In genomic region chr9:128249558-128249913, GRCh38 we compare ENCODE assay signal across 14 cellular contexts. TPM values are rescaled to one million over a fixed set of nuclear protein-coding genes. Genes with fewer than 3 reads are reported as not detected.
DNase-seq lines count a peak whose midpoint lies in the region; ATAC-seq and TF ChIP-seq lines count a peak whose summit lies in the region.
"Had no signal": no experiment of that assay in that cellular context is flagged by ENCODE, and none has a peak within 500 bp of the region (broad histone marks: within the 10 kb centered on the region; RNA-seq: fewer than 3 reads in every experiment).

No MANE protein-coding gene starts in this region.

- POLR2A ChIA-PET in CD4-positive, alpha-beta T cell (lab: Charles Lee) = interaction anchor here (1.3 to 1.8 kb wide), 4 partner anchors 26 to 799 kb away, joined by 4 to 29 read pairs (median 6); partner anchors contain the start of genes CIZ1, GOLGA2, SWI5 and URM1
- POLR2A ChIA-PET in activated CD8-positive, alpha-beta T cell treated with anti-CD3 and anti-CD28 coated beads, Interleukin-2, amount 10 ng/mL, durations not matched to agents 7 days and 5 days (lab: Charles Lee) = no interaction called here

- H3K27me3 ChIP-seq in CD4-positive, alpha-beta T cell (ENCODE audit: control insufficient read depth, insufficient read depth, low read length) = peaks cover 3% of the 10 kb centered on the region
- no peaks in the 10 kb centered on the region for H3K27me3 ChIP-seq in HUES48 (ENCODE audit: control insufficient read depth, insufficient read depth, low read length)
- H3K27me3 ChIP-seq in mesenchymal stem cell (ENCODE audit: control insufficient read depth in 1 of 2, insufficient read depth in 1 of 2, low read length in 2 of 2) = no peaks in the 10 kb centered on the region
- no peaks in the 10 kb centered on the region for H3K27me3 ChIP-seq in thyroid gland

- TF ChIP-seq POLR2A in thyroid gland (IDR thresholded peaks at IDR 0.05) = no peak

- H3K4me3 ChIP-seq in HUES48 (ENCODE audit: low read depth, low read length) = peak overlapping the region; percentile 65
- no peak overlapping the region for H3K4me3 ChIP-seq in mesenchymal stem cell (ENCODE audit: insufficient read depth in 1 of 2, low read depth in 1 of 2, low read length in 2 of 2)
- no peak overlapping the region for H3K4me3 ChIP-seq in thyroid gland (replicated peaks in 1 of 3)

- no peaks in the 10 kb centered on the region for H3K9me3 ChIP-seq in CD4-positive, alpha-beta T cell (ENCODE audit: control insufficient read depth, low read length)
- H3K9me3 ChIP-seq in HUES48 (ENCODE audit: control insufficient read depth, insufficient read depth, low read length) = no peaks in the 10 kb centered on the region
- no peaks in the 10 kb centered on the region for H3K9me3 ChIP-seq in mesenchymal stem cell (ENCODE audit: control insufficient read depth, low read length)
- no peaks in the 10 kb centered on the region for H3K9me3 ChIP-seq in thyroid gland

- H2BK12ac ChIP-seq in mesenchymal stem cell (ENCODE audit: low read length in 2 of 2) = no peak overlapping the region

- no peaks in the 10 kb centered on the region for H3K9me3 Mint-ChIP-seq in CD4-positive, alpha-beta T cell
- H3K9me3 Mint-ChIP-seq in activated CD8-positive, alpha-beta T cell treated with anti-CD3 and anti-CD28 coated beads, Interleukin-2, amount 10 ng/mL, durations not matched to agents 7 days and 5 days (ENCODE audit: insufficient read depth) = no peaks in the 10 kb centered on the region
- no peaks in the 10 kb centered on the region for H3K9me3 Mint-ChIP-seq in immature natural killer cell

- H2BK120ac ChIP-seq in mesenchymal stem cell (ENCODE audit: low read depth, low read length) = no peak overlapping the region

- no peak overlapping the region for H2AK5ac ChIP-seq in mesenchymal stem cell (ENCODE audit: low read length, severe bottlenecking)

- no peak overlapping the region for H3K27ac ChIP-seq in CD4-positive, alpha-beta T cell (ENCODE audit: low read depth, low read length)
- H3K27ac ChIP-seq in HUES48 (ENCODE audit: low read depth, low read length) (no peak overlapping the region), mesenchymal stem cell (ENCODE audit: low read length, poor library complexity, severe bottlenecking) (no peak overlapping the region), thyroid gland (no peak overlapping the region)

- peak overlapping the region; percentile 91 for H3K4me3 Mint-ChIP-seq in CD4-positive, alpha-beta T cell
- H3K4me3 Mint-ChIP-seq in activated CD8-positive, alpha-beta T cell treated with anti-CD3 and anti-CD28 coated beads, Interleukin-2, amount 10 ng/mL, durations not matched to agents 7 days and 5 days = peak overlapping the region; percentile 73
- H3K4me3 Mint-ChIP-seq in immature natural killer cell = peak overlapping the region; percentile 71 to 87 (median 77)

- no peak overlapping the region for H3K4ac ChIP-seq in mesenchymal stem cell (ENCODE audit: low read depth in 1 of 2, low read length in 2 of 2)

- H3K4me2 ChIP-seq in mesenchymal stem cell (ENCODE audit: low read length, poor library complexity, severe bottlenecking) = no peak overlapping the region

- H2BK5ac ChIP-seq in mesenchymal stem cell (ENCODE audit: low read depth, low read length, poor library complexity, severe bottlenecking) = no peak overlapping the region

- no peak overlapping the region for H4K8ac ChIP-seq in mesenchymal stem cell (ENCODE audit: low read length)

- WGBS in mesenchymal stem cell = 91% methylated on average over 8 of the region's 8 CpGs
- WGBS in thyroid gland, 2 donors = 76 to 77% methylated on average over 8 of the region's 8 CpGs

- H3K14ac ChIP-seq in mesenchymal stem cell (ENCODE audit: low read length in 2 of 2) = no peak overlapping the region

- no peak overlapping the region for H2AFZ ChIP-seq in mesenchymal stem cell (ENCODE audit: low read depth, low read length)

- no peaks in the 10 kb centered on the region for H3K36me3 Mint-ChIP-seq in CD4-positive, alpha-beta T cell (ENCODE audit: low read depth)
- no peaks in the 10 kb centered on the region for H3K36me3 Mint-ChIP-seq in activated CD8-positive, alpha-beta T cell treated with anti-CD3 and anti-CD28 coated beads, Interleukin-2, amount 10 ng/mL, durations not matched to agents 7 days and 5 days (ENCODE audit: low read depth)
- no peaks in the 10 kb centered on the region for H3K36me3 Mint-ChIP-seq in immature natural killer cell

- H3K9ac ChIP-seq in HUES48 (ENCODE audit: low read depth, low read length) (no peak overlapping the region), mesenchymal stem cell (ENCODE audit: low read length) (no peak overlapping the region)

- peaks cover 12% of the 10 kb centered on the region for H3K27me3 Mint-ChIP-seq in CD4-positive, alpha-beta T cell
- H3K27me3 Mint-ChIP-seq in activated CD8-positive, alpha-beta T cell treated with anti-CD3 and anti-CD28 coated beads, Interleukin-2, amount 10 ng/mL, durations not matched to agents 7 days and 5 days (ENCODE audit: low read depth) = peaks cover 28% of the 10 kb centered on the region
- peaks cover 4 to 7% (median 5%) of the 10 kb centered on the region in 3 donors for H3K27me3 Mint-ChIP-seq in immature natural killer cell (ENCODE audit: low read depth in 3 of 3)

- H3K27ac Mint-ChIP-seq in CD4-positive, alpha-beta T cell = peak overlapping the region; percentile 97
- peak overlapping the region; percentile 30 for H3K27ac Mint-ChIP-seq in activated CD8-positive, alpha-beta T cell treated with anti-CD3 and anti-CD28 coated beads, Interleukin-2, amount 10 ng/mL, durations not matched to agents 7 days and 5 days
- peak overlapping the region; percentile 69 to 88 (median 82) for H3K27ac Mint-ChIP-seq in immature natural killer cell

- CTCF ChIA-PET in CD4-positive, alpha-beta T cell (lab: Charles Lee) = interaction anchor here (1.0 to 1.2 kb wide), 2 partner anchors 31 to 113 kb away, joined by 3 read pairs; no protein-coding TSS in a partner anchor
- CTCF ChIA-PET in activated CD8-positive, alpha-beta T cell treated with anti-CD3 and anti-CD28 coated beads, Interleukin-2, amount 10 ng/mL, durations not matched to agents 7 days and 5 days (lab: Charles Lee) = interaction anchor here (1.4 to 1.5 kb wide), 2 partner anchors 12 to 112 kb away, joined by 5 to 6 read pairs; no protein-coding TSS in a partner anchor

- intact Hi-C loops in CD4-positive, alpha-beta T cell (cut with DNase I, micrococcal nuclease) = no loop called here
- intact Hi-C loops in thyroid gland (cut with DNase I) = no loop called here

- H3K18ac ChIP-seq in mesenchymal stem cell (ENCODE audit: low read depth in 1 of 2, low read length in 2 of 2) = no peak overlapping the region

- H4K91ac ChIP-seq in mesenchymal stem cell (ENCODE audit: low read length) = no peak overlapping the region

- H3K4me1 ChIP-seq in HUES48 (ENCODE audit: control insufficient read depth, insufficient read depth, low read length) (peaks cover 10% of the 10 kb centered on the region), mesenchymal stem cell (ENCODE audit: control insufficient read depth, insufficient read depth, low read depth, low read length) (peaks cover 42% of the 10 kb centered on the region), thyroid gland (peaks cover 0 to 20% of the 10 kb centered on the region in 2 donors)

- no peak for DNase-seq in CD4-positive, alpha-beta T cell
- DNase-seq in activated CD8-positive, alpha-beta T cell treated with anti-CD3 and anti-CD28 coated beads, Interleukin-2, amount 10 ng/mL, durations not matched to agents 7 days and 5 days = no peak
- DNase-seq in immature natural killer cell (no peak), mesenchymal stem cell (no peak), NCI-H2171 (lab: John Stamatoyannopoulos, UW) (no peak), MV-4-11 (lab: John Stamatoyannopoulos, UW) (no peak), thyroid gland (no peak)
- DNase-seq: activated gamma-delta T cell; NCI-H2171 treated with DMSO at 0.1 percent for 48 hours; occipital lobe; stimulated activated CD4-positive, alpha-beta T cell treated with anti-CD3 and anti-CD28 coated beads, Interleukin-15, amount 100 ng/mL, for 24 hours; stimulated activated CD8-positive, alpha-beta memory T cell treated with anti-CD3 and anti-CD28 coated beads, Interleukin-4, amount 100 ng/mL, for 48 hours; T1000 had no signal

- H3K79me1 ChIP-seq in mesenchymal stem cell (replicated peaks; ENCODE audit: low read length, poor library complexity, severe bottlenecking) = no peaks in the 10 kb centered on the region

- peaks cover 20% of the 10 kb centered on the region for H3K36me3 ChIP-seq in HUES48 (ENCODE audit: control insufficient read depth, insufficient read depth, low read length)
- peaks cover 37 to 65% of the 10 kb centered on the region in 2 experiments for H3K36me3 ChIP-seq in mesenchymal stem cell (ENCODE audit: control insufficient read depth in 1 of 2, insufficient read depth in 2 of 2, low read depth in 1 of 2, low read length in 2 of 2)
- no peaks in the 10 kb centered on the region for H3K36me3 ChIP-seq in thyroid gland

- H3K23ac ChIP-seq in mesenchymal stem cell (ENCODE audit: low read length in 2 of 2) = no peak overlapping the region

- no peak for TF ChIP-seq CTCF in CD4-positive, alpha-beta T cell (IDR thresholded peaks at IDR 0.05)
- TF ChIP-seq CTCF in thyroid gland (IDR thresholded peaks at IDR 0.05) = no peak

- H2BK15ac ChIP-seq in mesenchymal stem cell (ENCODE audit: low read depth, poor library complexity, severe bottlenecking) = no peak overlapping the region

- no peak for ATAC-seq in CD4-positive, alpha-beta T cell (ENCODE audit: poor library complexity)
- no peak for ATAC-seq in activated CD8-positive, alpha-beta T cell treated with anti-CD3 and anti-CD28 coated beads, Interleukin-2, amount 10 ng/mL, durations not matched to agents 7 days and 5 days

- peaks cover 22% of the 10 kb centered on the region for H3K4me1 Mint-ChIP-seq in CD4-positive, alpha-beta T cell (ENCODE audit: low read depth)
- H3K4me1 Mint-ChIP-seq in activated CD8-positive, alpha-beta T cell treated with anti-CD3 and anti-CD28 coated beads, Interleukin-2, amount 10 ng/mL, durations not matched to agents 7 days and 5 days (ENCODE audit: low read depth) = peaks cover 18% of the 10 kb centered on the region
- peaks cover 24 to 31% of the 10 kb centered on the region in 2 donors for H3K4me1 Mint-ChIP-seq in immature natural killer cell

RNA-seq across cellular contexts. Expression of gene GOLGA2, which starts 26.3 kb away (rescaled TPM):
- 10 to 100 TPM; 44.3 to 48.3 TPM for total RNA-seq in CD4-positive, alpha-beta T cell
- 10 to 100 TPM; 57.9 to 58.8 TPM for total RNA-seq in activated CD8-positive, alpha-beta T cell treated with anti-CD3 and anti-CD28 coated beads, Interleukin-2, amount 10 ng/mL, durations not matched to agents 7 days and 5 days
- 10 to 100 TPM in 1 of 3 donors, 1 to 10 TPM in 2; 4.3 to 11.7 (median 4.9) TPM for polyA plus RNA-seq in immature natural killer cell
- polyA plus RNA-seq in mesenchymal stem cell (2013, experiment 1 of 2) = 109 TPM
- polyA plus RNA-seq in mesenchymal stem cell (2013, experiment 2 of 2) = 102 TPM
- 100 to 1,000 TPM in 3 of 4 donors, 10 to 100 TPM in 1; 94.6 to 140 (median 118) TPM for total RNA-seq in thyroid gland

RNA-seq across cellular contexts. Expression of gene SWI5, which starts 26.5 kb away (rescaled TPM):
- total RNA-seq in CD4-positive, alpha-beta T cell = 1 to 10 TPM; 3.0 to 4.1 TPM
- total RNA-seq in activated CD8-positive, alpha-beta T cell treated with anti-CD3 and anti-CD28 coated beads, Interleukin-2, amount 10 ng/mL, durations not matched to agents 7 days and 5 days = 10 to 100 TPM; 12.2 to 13.7 TPM
- polyA plus RNA-seq in immature natural killer cell = 10 to 100 TPM; 20.9 to 23.3 (median 21.5) TPM
- 35.0 TPM for polyA plus RNA-seq in mesenchymal stem cell (2013, experiment 1 of 2)
- 33.3 TPM for polyA plus RNA-seq in mesenchymal stem cell (2013, experiment 2 of 2)
- total RNA-seq in thyroid gland = 10 to 100 TPM; 18.5 to 50.2 (median 49.2) TPM

RNA-seq across cellular contexts. Expression of gene DNM1, which starts 46.4 kb away (rescaled TPM):
- total RNA-seq in CD4-positive, alpha-beta T cell = 1 to 10 TPM; 1.8 to 2.5 TPM
- under 1 TPM; 0.21 to 0.29 TPM for total RNA-seq in activated CD8-positive, alpha-beta T cell treated with anti-CD3 and anti-CD28 coated beads, Interleukin-2, amount 10 ng/mL, durations not matched to agents 7 days and 5 days
- under 1 TPM in 2 of 3 donors, not detected in 1; 0.32 to 0.47 TPM for polyA plus RNA-seq in immature natural killer cell
- polyA plus RNA-seq in mesenchymal stem cell (2013, experiment 1 of 2) = 5.9 TPM
- 5.2 TPM for polyA plus RNA-seq in mesenchymal stem cell (2013, experiment 2 of 2)
- total RNA-seq in thyroid gland = 1 to 10 TPM; 4.7 to 9.2 (median 5.4) TPM

RNA-seq across cellular contexts. Expression of gene CIZ1, which starts 58.2 kb away (rescaled TPM):
- 100 to 1,000 TPM; 106 to 107 TPM for total RNA-seq in CD4-positive, alpha-beta T cell
- 100 to 1,000 TPM; 121 to 127 TPM for total RNA-seq in activated CD8-positive, alpha-beta T cell treated with anti-CD3 and anti-CD28 coated beads, Interleukin-2, amount 10 ng/mL, durations not matched to agents 7 days and 5 days
- polyA plus RNA-seq in immature natural killer cell = 10 to 100 TPM in 1 of 3 donors, 1 to 10 TPM in 2; 4.4 to 36.4 (median 9.1) TPM
- 148 TPM for polyA plus RNA-seq in mesenchymal stem cell (2013, experiment 1 of 2)
- polyA plus RNA-seq in mesenchymal stem cell (2013, experiment 2 of 2) = 145 TPM
- total RNA-seq in thyroid gland = 10 to 100 TPM; 47.8 to 58.5 (median 52.7) TPM

Comparison
In these comparisons a context has a peak if more than half of its experiments do, and no peak if none do; other contexts are left out.
1. H3K27ac Mint-ChIP-seq: peak in every context shown above with its lines; median percentile 97 in CD4-positive, alpha-beta T cell; 82 in immature natural killer cell; 30 in activated CD8-positive, alpha-beta T cell treated with anti-CD3 and anti-CD28 coated beads, Interleukin-2, amount 10 ng/mL, durations not matched to agents 7 days and 5 days.